8 cellular contexts compared by ENCODE assay signal in the genomic region with DNA sequence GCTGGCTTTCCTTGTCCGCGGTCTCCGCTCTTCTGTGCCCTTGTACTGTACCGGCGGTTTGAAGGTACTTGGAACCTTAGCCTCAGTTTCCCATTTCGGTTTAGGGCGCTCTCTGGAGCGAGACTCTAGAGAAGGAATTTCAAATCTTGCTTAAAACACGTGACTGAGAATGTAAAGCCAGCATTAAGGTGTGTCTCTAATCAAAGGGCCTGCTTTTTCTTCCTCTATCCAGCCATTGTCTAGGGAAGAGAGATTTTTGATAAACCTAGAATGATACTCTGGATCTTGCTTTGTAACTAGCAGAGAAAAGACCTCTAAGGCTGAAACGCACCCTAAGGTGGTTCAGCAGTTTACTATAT. TPM values are rescaled to one million over a fixed set of nuclear protein-coding genes. Genes with fewer than 3 reads are reported as not detected.
A peak's percentile ranks its signal among the peaks of the same experiment; 100 is the strongest.
DNase-seq lines count a peak whose midpoint lies in the region; ATAC-seq and TF ChIP-seq lines count a peak whose summit lies in the region.
"Had no signal": no experiment of that assay in that cellular context is flagged by ENCODE, and none has a peak within 500 bp of the region (broad histone marks: within the 10 kb centered on the region; RNA-seq: fewer than 3 reads in every experiment).

No MANE protein-coding gene starts in this region.

- no peaks in the 10 kb centered on the region for H3K9me3 Mint-ChIP-seq in activated naive CD4-positive, alpha-beta T cell treated with anti-CD3 and anti-CD28 coated beads, Interleukin-2, amount 50 U/mL, for 72 hours
- no peaks in the 10 kb centered on the region for H3K9me3 Mint-ChIP-seq in stimulated activated naive CD8-positive, alpha-beta T cell treated with anti-CD3 and anti-CD28 coated beads, Interleukin-15, amount 100 ng/mL, for 72 hours

- peak overlapping the region; percentile 95 to 98 for H3K27ac Mint-ChIP-seq in activated naive CD4-positive, alpha-beta T cell treated with anti-CD3 and anti-CD28 coated beads, Interleukin-2, amount 50 U/mL, for 72 hours
- H3K27ac Mint-ChIP-seq in stimulated activated naive CD8-positive, alpha-beta T cell treated with anti-CD3 and anti-CD28 coated beads, Interleukin-15, amount 100 ng/mL, for 72 hours: peak overlapping the region; percentile 94 to 96

- no peaks in the 10 kb centered on the region for H3K27me3 Mint-ChIP-seq in stimulated activated naive CD8-positive, alpha-beta T cell treated with anti-CD3 and anti-CD28 coated beads, Interleukin-15, amount 100 ng/mL, for 72 hours

- peak overlapping the region; percentile 75 for H3K4me3 ChIP-seq in HUES48 (ENCODE audit: low read depth, low read length)
- H3K4me3 ChIP-seq in iPS-15b (ENCODE audit: low read depth, low read length): peak overlapping the region; percentile 96

- peak overlapping the region; percentile 92 for H3K27ac ChIP-seq in HUES48 (ENCODE audit: low read depth, low read length)

- H3K9ac ChIP-seq in HUES48 (ENCODE audit: low read depth, low read length): peak overlapping the region; percentile 62
- H3K9ac ChIP-seq in iPS-15b (ENCODE audit: low read depth, low read length): peak overlapping the region; percentile 79

- H3K36me3 Mint-ChIP-seq in activated naive CD4-positive, alpha-beta T cell treated with anti-CD3 and anti-CD28 coated beads, Interleukin-2, amount 50 U/mL, for 72 hours: peaks cover 8 to 12% of the 10 kb centered on the region in 2 donors

- H3K4me1 ChIP-seq in HUES48 (ENCODE audit: control insufficient read depth, insufficient read depth, low read length) (0 out of 2 replicates have a peak, but pooled peaks cover 4% of the 10 kb centered on the region), iPS-15b (ENCODE audit: control insufficient read depth, insufficient read depth, low read length) (no peaks in the 10 kb centered on the region)

- no peak for DNase-seq in activated naive CD4-positive, alpha-beta T cell treated with anti-CD3 and anti-CD28 coated beads, Interleukin-2, amount 50 U/mL, for 72 hours (ENCODE audit: low spot score in 2 of 2)
- DNase-seq in stimulated activated naive CD8-positive, alpha-beta T cell treated with anti-CD3 and anti-CD28 coated beads, Interleukin-15, amount 100 ng/mL, for 72 hours: no peak
- DNase-seq in cerebellum (ENCODE audit: low spot score) (no peak), HCEC 1CT (no peak), omental fat pad (ENCODE audit: low spot score) (no peak)
- DNase-seq: NCI-H1694 treated with DMSO at 0.1 percent for 48 hours had no signal

- no peaks in the 10 kb centered on the region for H3K27me3 ChIP-seq in HUES48 (ENCODE audit: control insufficient read depth, insufficient read depth, low read length)
- no peaks in the 10 kb centered on the region for H3K27me3 ChIP-seq in iPS-15b (ENCODE audit: control insufficient read depth, insufficient read depth, low read length)

- H3K4me1 Mint-ChIP-seq in stimulated activated naive CD8-positive, alpha-beta T cell treated with anti-CD3 and anti-CD28 coated beads, Interleukin-15, amount 100 ng/mL, for 72 hours: peaks cover 49% of the 10 kb centered on the region

- TF ChIP-seq CTCF in omental fat pad (IDR thresholded peaks at IDR 0.05): no peak

- peaks cover 4% of the 10 kb centered on the region for H3K36me3 ChIP-seq in HUES48 (ENCODE audit: control insufficient read depth, insufficient read depth, low read length)
- no peaks in the 10 kb centered on the region for H3K36me3 ChIP-seq in iPS-15b (ENCODE audit: control insufficient read depth, insufficient read depth, low read length)

- no peaks in the 10 kb centered on the region for H3K9me3 ChIP-seq in HUES48 (ENCODE audit: control insufficient read depth, insufficient read depth, low read length)
- H3K9me3 ChIP-seq in iPS-15b (ENCODE audit: control insufficient read depth, insufficient read depth, low read length): no peaks in the 10 kb centered on the region

- no peak for ATAC-seq in activated naive CD4-positive, alpha-beta T cell treated with anti-CD3 and anti-CD28 coated beads, Interleukin-2, amount 50 U/mL, for 72 hours
- no peak for ATAC-seq in stimulated activated naive CD8-positive, alpha-beta T cell treated with anti-CD3 and anti-CD28 coated beads, Interleukin-15, amount 100 ng/mL, for 72 hours
- ATAC-seq in omental fat pad (ENCODE audit: low FRiP score): no peak

- peak overlapping the region; percentile 94 for H3K4me3 Mint-ChIP-seq in stimulated activated naive CD8-positive, alpha-beta T cell treated with anti-CD3 and anti-CD28 coated beads, Interleukin-15, amount 100 ng/mL, for 72 hours

RNA-seq across cellular contexts. Expression of gene GPR107, which starts 0.7 kb away (rescaled TPM):
- 10 to 100 TPM; 23.1 to 41.8 TPM for total RNA-seq in activated naive CD4-positive, alpha-beta T cell treated with anti-CD3 and anti-CD28 coated beads, Interleukin-2, amount 50 U/mL, for 72 hours
- 35.6 TPM for total RNA-seq in cerebellum
- 10 to 100 TPM; 17.5 to 24.1 (median 20.0) TPM for total RNA-seq in omental fat pad

RNA-seq across cellular contexts. Expression of gene FNBP1, which starts 11.4 kb away (rescaled TPM):
- 100 to 1,000 TPM; 183 to 199 TPM for total RNA-seq in activated naive CD4-positive, alpha-beta T cell treated with anti-CD3 and anti-CD28 coated beads, Interleukin-2, amount 50 U/mL, for 72 hours
- 73.8 TPM for total RNA-seq in cerebellum
- total RNA-seq in omental fat pad: 10 to 100 TPM; 38.7 to 53.4 (median 45.9) TPM
